Comparison of ENCODE assay signal across 8 cellular contexts in genomic region chr6:97059473-97059872, GRCh38.
DNase-seq lines count a peak whose midpoint lies in the region; ATAC-seq and TF ChIP-seq lines count a peak whose summit lies in the region.

No MANE protein-coding gene starts in this region.

- peaks cover 51% of the 10 kb centered on the region for H3K27me3 Mint-ChIP-seq in Calu3 (ENCODE audit: unreplicated experiment)

- no peak overlapping the region for H3K27ac Mint-ChIP-seq in Calu3 (ENCODE audit: unreplicated experiment)

- no peaks in the 10 kb centered on the region for H3K4me1 ChIP-seq in thyroid gland

- no peaks in the 10 kb centered on the region for H3K9me3 Mint-ChIP-seq in Calu3 (ENCODE audit: low read depth, unreplicated experiment)

- H3K9me3 ChIP-seq in thyroid gland, result no peaks in the 10 kb centered on the region

- H3K4me1 Mint-ChIP-seq in Calu3 (ENCODE audit: low read depth, unreplicated experiment), result no peaks in the 10 kb centered on the region

- H3K4me3 ChIP-seq in thyroid gland (replicated peaks in 1 of 3), result no peak overlapping the region

- BruUV-seq in Calu3 (replicated peaks; lab: Mats Ljungman, UMichigan), result no TSS peak

- no peak overlapping the region for H3K4me3 Mint-ChIP-seq in Calu3 (ENCODE audit: low read depth, unreplicated experiment)

- H3K27me3 ChIP-seq in thyroid gland, result no peaks in the 10 kb centered on the region

- intact Hi-C loops in left colon (cut with DNase I, micrococcal nuclease) (loop anchor here in 1 of 2 donors (5.0 kb wide), 1 partner anchor 432 kb away; no protein-coding TSS in a partner anchor), Calu3 (cut with micrococcal nuclease; ENCODE audit: unreplicated experiment) (loop anchor here (1.0 to 5.0 kb wide), 5 partner anchors 160 to 1697 kb away; no protein-coding TSS in a partner anchor), thyroid gland (cut with DNase I) (no loop called here)

- DNase-seq in CD1c-positive myeloid dendritic cell (ENCODE audit: extremely low spot score), result peak; percentile 58
- peak; percentile 52 for DNase-seq in NCI-H1694 treated with DMSO at 0.1 percent for 48 hours (lab: John Stamatoyannopoulos, UW)
- peak; percentile 40 for DNase-seq in astrocyte of the hippocampus (ENCODE audit: low read depth, low spot score)
- no peak for DNase-seq in left colon
- no peak for DNase-seq in Calu3
- no peak for DNase-seq in thyroid gland

- no peak for TF ChIP-seq POLR2A in thyroid gland (IDR thresholded peaks at IDR 0.05)

- CTCF ChIA-PET in Calu3 (lab: Charles Lee), result interaction anchor here (0.7 to 2.2 kb wide), 3 partner anchors 160 to 433 kb away, joined by 3 to 15 read pairs (median 5); partner anchors contain the start of genes GPR63 and NDUFAF4

- peak; percentile 92 for ATAC-seq in GM18520 (IDR thresholded peaks at IDR 0.05; ENCODE audit: unreplicated experiment)
- peak; percentile 83 for ATAC-seq in HG02885 (IDR thresholded peaks at IDR 0.05; ENCODE audit: poor library complexity, unreplicated experiment)
- peak; percentile 60 for ATAC-seq in left colon

- no peaks in the 10 kb centered on the region for H3K36me3 Mint-ChIP-seq in Calu3 (ENCODE audit: insufficient read depth, unreplicated experiment)

- TF ChIP-seq CTCF in Calu3 (IDR thresholded peaks at IDR 0.05; ENCODE audit: unreplicated experiment) (no peak), thyroid gland (IDR thresholded peaks at IDR 0.05) (peak in 3 of 6 experiments; percentile 53 to 60 (median 59))

- H3K27ac ChIP-seq in thyroid gland, result no peak overlapping the region

- no peaks in the 10 kb centered on the region for H3K36me3 ChIP-seq in thyroid gland

Comparison
In these comparisons a context has a peak if more than half of its experiments do, and no peak if none do; other contexts are left out.
1. DNase-seq: peak in CD1c-positive myeloid dendritic cell (single experiment), NCI-H1694 treated with DMSO at 0.1 percent for 48 hours (single experiment) and astrocyte of the hippocampus (single experiment); none in left colon (0 of 2), Calu3 (single experiment) and thyroid gland (0 of 2).
2. Peak in every context shown above with its lines, with median percentiles within 50 percentile points of each other: ATAC-seq.